8 cellular contexts compared by ENCODE assay signal in genomic region chr17:28553000-28553505, GRCh38. TPM values are rescaled to one million over a fixed set of nuclear protein-coding genes. Genes with fewer than 3 reads are reported as not detected.
DNase-seq lines count a peak whose midpoint lies in the region; ATAC-seq and TF ChIP-seq lines count a peak whose summit lies in the region.

No MANE protein-coding gene starts in this region.

- no peak for ATAC-seq in psoas muscle
- no peak for ATAC-seq in GM18873 (IDR thresholded peaks at IDR 0.05; ENCODE audit: low FRiP score, unreplicated experiment)

- H3K27ac ChIP-seq in H9 (ENCODE audit: insufficient read length, low read depth, low read length) (no peak overlapping the region), SJCRH30 (no peak overlapping the region), fibroblast of lung (ENCODE audit: insufficient read depth, low read length) (no peak overlapping the region), psoas muscle (no peak overlapping the region)

- H3K9me3 ChIP-seq in H9 (ENCODE audit: control insufficient read depth, low read depth, low read length) (no peaks in the 10 kb centered on the region), SJCRH30 (replicated peaks) (no peaks in the 10 kb centered on the region), fibroblast of lung (ENCODE audit: control insufficient read depth, insufficient read depth, low read depth, low read length) (no peaks in the 10 kb centered on the region), psoas muscle (no peaks in the 10 kb centered on the region)

- H4K20me1 ChIP-seq in H9 (ENCODE audit: control insufficient read depth, insufficient read depth, insufficient read length), result no peaks in the 10 kb centered on the region
- H4K20me1 ChIP-seq in fibroblast of lung (ENCODE audit: control insufficient read depth, extremely low read depth, insufficient read depth, low read length), result no peaks in the 10 kb centered on the region

- H2BK15ac ChIP-seq in H9 (ENCODE audit: low read depth, low read length), result no peak overlapping the region

- H3K9ac ChIP-seq in H9 (ENCODE audit: extremely low read depth, insufficient read length, low read length) (no peak overlapping the region), fibroblast of lung (ENCODE audit: insufficient read depth, low read length) (no peak overlapping the region)

- no peak overlapping the region for H4K8ac ChIP-seq in H9 (replicated peaks; ENCODE audit: insufficient read length, low read depth, low read length)

- H3K79me1 ChIP-seq in H9 (ENCODE audit: insufficient read depth, low read depth, low read length, poor library complexity, severe bottlenecking), result no peaks in the 10 kb centered on the region

- H3K4me2 ChIP-seq in H9 (ENCODE audit: insufficient read depth, insufficient read length, low read length) (peak overlapping the region; percentile 51), fibroblast of lung (ENCODE audit: extremely low read depth, insufficient read depth, low read length) (peak overlapping the region; percentile 62)

- DNase-seq in H9, result no peak
- DNase-seq in SJCRH30, result no peak
- no peak for DNase-seq in fibroblast of lung (ENCODE audit: low read depth in 2 of 2)
- DNase-seq in psoas muscle, result no peak
- no peak for DNase-seq in NK-92 (lab: John Stamatoyannopoulos, UW; ENCODE audit: unreplicated experiment)
- no peak for DNase-seq in C1 segment of cervical spinal cord (lab: John Stamatoyannopoulos, UW)
- DNase-seq in HT-29 (ENCODE audit: low spot score), result no peak

- H2AFZ ChIP-seq in H9 (ENCODE audit: low read length), result no peak overlapping the region
- no peak overlapping the region for H2AFZ ChIP-seq in fibroblast of lung (ENCODE audit: low read length)

- H3K27me3 ChIP-seq in H9 (ENCODE audit: insufficient read depth, low read length), result no peaks in the 10 kb centered on the region
- H3K27me3 ChIP-seq in SJCRH30, result no peaks in the 10 kb centered on the region
- H3K27me3 ChIP-seq in fibroblast of lung (ENCODE audit: control insufficient read depth, insufficient read depth, low read length), result no peaks in the 10 kb centered on the region
- no peaks in the 10 kb centered on the region for H3K27me3 ChIP-seq in psoas muscle (ENCODE audit: insufficient read depth in 3 of 3, low read length in 2 of 3)

- no peak overlapping the region for H3K4ac ChIP-seq in H9 (ENCODE audit: low read depth, low read length)

- WGBS in H9 (ENCODE audit: extremely low coverage, insufficient read length, low lambda C conversion rate), result no CpG with 5 or more reads among the region's 5 CpGs
- WGBS in psoas muscle, 3 donors, result 91 to 98% (median 95%) methylated on average over 5 of the region's 5 CpGs

- no peak overlapping the region for H3K18ac ChIP-seq in H9 (ENCODE audit: insufficient read length, low read depth, low read length)

- peaks cover 18 to 38% of the 10 kb centered on the region in 2 experiments for H3K4me1 Mint-ChIP-seq in H9

- H2BK120ac ChIP-seq in H9 (ENCODE audit: low read depth, low read length, poor library complexity, severe bottlenecking), result no peak overlapping the region

- no peaks in the 10 kb centered on the region for H3K9me3 Mint-ChIP-seq in H9

- H2BK12ac ChIP-seq in H9 (ENCODE audit: insufficient read length, low read depth, low read length), result no peak overlapping the region

- H3K14ac ChIP-seq in H9 (ENCODE audit: insufficient read depth, low read length), result no peak overlapping the region

- TF ChIP-seq CTCF in H9 (conservative IDR thresholded peaks at IDR 0.05) (no peak), fibroblast of lung (conservative IDR thresholded peaks at IDR 0.05 in 1 of 2, IDR thresholded peaks at IDR 0.05 in 1 of 2; ENCODE audit: low read depth in 1 of 2, low read length in 2 of 2) (no peak), psoas muscle (IDR thresholded peaks at IDR 0.05) (no peak)

- H3K56ac ChIP-seq in H9 (ENCODE audit: insufficient read length, low read depth, low read length), result no peak overlapping the region

- H3K36me3 ChIP-seq in SJCRH30 (peaks cover 19% of the 10 kb centered on the region), fibroblast of lung (ENCODE audit: control insufficient read depth, insufficient read depth, low read length) (peaks cover 15% of the 10 kb centered on the region), psoas muscle (ENCODE audit: insufficient read depth in 1 of 2, low read depth in 1 of 2) (peaks cover 0 to 50% of the 10 kb centered on the region in 2 donors)

- intact Hi-C loops in psoas muscle (cut with DNase I), result no loop called here

- H2AK5ac ChIP-seq in H9 (ENCODE audit: insufficient read length, low read length), result no peak overlapping the region

- peaks cover 5% of the 10 kb centered on the region for H3K23me2 ChIP-seq in H9 (ENCODE audit: insufficient read length, low read depth, low read length, poor library complexity, severe bottlenecking)

- no peaks in the 10 kb centered on the region; the same call in 1 of the 2 replicates for H3K79me2 ChIP-seq in H9 (ENCODE audit: insufficient read depth, low read length)
- H3K79me2 ChIP-seq in fibroblast of lung (ENCODE audit: control insufficient read depth, insufficient read depth, low read length), result no peaks in the 10 kb centered on the region

- no peak overlapping the region for H4K5ac ChIP-seq in H9 (ENCODE audit: insufficient read length, low read depth, low read length)

- H3K27ac Mint-ChIP-seq in H9, result peak overlapping the region in 2 of 3 experiments; percentile 46 to 76; a peak in 4 of 7 replicates

- H3K4me1 ChIP-seq in H9 (ENCODE audit: insufficient read depth, low read length) (no peaks in the 10 kb centered on the region), SJCRH30 (no peaks in the 10 kb centered on the region), fibroblast of lung (ENCODE audit: control insufficient read depth, extremely low read depth, insufficient read depth, low read length) (peaks cover 3% of the 10 kb centered on the region), psoas muscle (peaks cover 5% of the 10 kb centered on the region)

- H3K4me3 Mint-ChIP-seq in H9, result peak overlapping the region; percentile 86 to 94

- no peak overlapping the region for H3T11ph ChIP-seq in H9 (ENCODE audit: low read length)

- H3K4me3 ChIP-seq in SJCRH30, result peak overlapping the region; percentile 97
- H3K4me3 ChIP-seq in fibroblast of lung (replicated peaks in 1 of 4; ENCODE audit: control extremely low read depth in 1 of 4, insufficient read depth in 1 of 4, low read depth in 3 of 4, low read length in 4 of 4), result peak overlapping the region in 2 of 4 experiments; percentile 53 to 81
- H3K4me3 ChIP-seq in psoas muscle, result peak overlapping the region; percentile 91

- H2BK20ac ChIP-seq in H9 (ENCODE audit: low read depth, low read length, poor library complexity, severe bottlenecking), result no peak overlapping the region

- no peak overlapping the region for H3K23ac ChIP-seq in H9 (ENCODE audit: insufficient read length, low read depth, low read length)

- H3K36me3 Mint-ChIP-seq in H9 (ENCODE audit: insufficient read depth in 1 of 3, low read depth in 3 of 3), result peaks cover 21 to 45% (median 31%) of the 10 kb centered on the region in 3 experiments; a peak in 6 of 7 replicates

- peaks cover 4% of the 10 kb centered on the region for H3K27me3 Mint-ChIP-seq in H9 (ENCODE audit: low read depth)

- H4K91ac ChIP-seq in H9 (ENCODE audit: insufficient read length, low read depth, low read length), result no peak overlapping the region

- H2BK5ac ChIP-seq in H9 (ENCODE audit: insufficient read length, low read length), result no peak overlapping the region

RNA-seq across cellular contexts. Expression of gene UNC119, which starts 0.6 kb away (rescaled TPM):
- 36.9 and 38.3 TPM in 2 replicates for total RNA-seq in H9 (2021)
- 53.7 and 58.7 TPM in 2 replicates for total RNA-seq in SJCRH30 (2014; rRNA removed; shearing (Covaris generic))
- 16.9 and 19.2 TPM in 2 replicates for total RNA-seq in fibroblast of lung
- polyA plus RNA-seq in fibroblast of lung, result 24.6 and 26.4 TPM in 2 replicates
- polyA plus RNA-seq in fibroblast of lung (2012), result 16.2 and 17.3 TPM in 2 replicates
- polyA minus RNA-seq in fibroblast of lung (ENCODE audit: low replicate concordance), result 16.2 and 23.9 TPM in 2 replicates
- total RNA-seq in psoas muscle, result 1 to 10 TPM; 2.0 to 7.8 (median 4.5) TPM
- polyA plus RNA-seq in psoas muscle, result 1 to 10 TPM; 1.9 to 2.6 (median 2.2) TPM
- total RNA-seq in HT-29 (2014; rRNA removed; shearing (Covaris generic)), result 28.9 and 36.7 TPM in 2 replicates

RNA-seq across cellular contexts. Expression of gene PIGS, which starts 18.3 kb away (rescaled TPM):
- total RNA-seq in H9 (2021), result 40.3 and 45.8 TPM in 2 replicates
- 38.0 and 41.8 TPM in 2 replicates for total RNA-seq in SJCRH30 (2014; rRNA removed; shearing (Covaris generic))
- total RNA-seq in fibroblast of lung, result 32.6 and 53.7 TPM in 2 replicates
- polyA plus RNA-seq in fibroblast of lung, result 59.9 and 68.4 TPM in 2 replicates
- polyA plus RNA-seq in fibroblast of lung (2012), result 58.8 and 77.4 TPM in 2 replicates
- 126 and 153 TPM in 2 replicates for polyA minus RNA-seq in fibroblast of lung (ENCODE audit: low replicate concordance)
- total RNA-seq in psoas muscle, result 10 to 100 TPM; 30.5 to 44.9 (median 33.4) TPM
- 10 to 100 TPM; 16.7 to 37.1 (median 26.4) TPM for polyA plus RNA-seq in psoas muscle
- total RNA-seq in HT-29 (2014; rRNA removed; shearing (Covaris generic)), result 62.5 and 65.8 TPM in 2 replicates

RNA-seq across cellular contexts. Expression of gene ALDOC, which starts 23.6 kb away (rescaled TPM):
- total RNA-seq in H9 (2021) (53.2 and 58.0 TPM in 2 replicates), fibroblast of lung (59.3 and 91.3 TPM in 2 replicates), psoas muscle (1 to 10 TPM; 1.3 to 2.9 (median 2.0) TPM)
- 0.18 and 0.47 TPM in 2 replicates for total RNA-seq in SJCRH30 (2014; rRNA removed; shearing (Covaris generic))
- polyA plus RNA-seq in fibroblast of lung (47.3 and 111 TPM in 2 replicates), psoas muscle (1 to 10 TPM; 1.2 to 2.4 (median 1.7) TPM)
- polyA plus RNA-seq in fibroblast of lung (2012), result 30.1 and 73.5 TPM in 2 replicates
- polyA minus RNA-seq in fibroblast of lung (ENCODE audit: low replicate concordance), result 57.6 and 181 TPM in 2 replicates
- 43.5 and 46.9 TPM in 2 replicates for total RNA-seq in HT-29 (2014; rRNA removed; shearing (Covaris generic))

RNA-seq across cellular contexts. Expression of gene SPAG5, which starts 45.8 kb away (rescaled TPM):
- total RNA-seq in H9 (2021) (114 and 122 TPM in 2 replicates), fibroblast of lung (1.5 and 13.7 TPM in 2 replicates), psoas muscle (1 to 10 TPM in 3 of 4 donors, under 1 TPM in 1; 0.71 to 1.5 (median 1.3) TPM)
- 131 and 147 TPM in 2 replicates for total RNA-seq in SJCRH30 (2014; rRNA removed; shearing (Covaris generic))
- polyA plus RNA-seq in fibroblast of lung (12.0 and 48.8 TPM in 2 replicates), psoas muscle (1 to 10 TPM in 1 of 3 donors, under 1 TPM in 2; 0.15 to 2.4 (median 0.40) TPM)
- 7.1 and 35.4 TPM in 2 replicates for polyA plus RNA-seq in fibroblast of lung (2012)
- polyA minus RNA-seq in fibroblast of lung (ENCODE audit: low replicate concordance), result 21.9 and 102 TPM in 2 replicates
- total RNA-seq in HT-29 (2014; rRNA removed; shearing (Covaris generic)), result 62.5 and 71.2 TPM in 2 replicates

RNA-seq across cellular contexts. Expression of gene FOXN1, which starts 46.9 kb away (rescaled TPM):
- total RNA-seq in H9 (2021) (not detected in 2 replicates), fibroblast of lung (not detected in 2 replicates), psoas muscle (not detected)
- total RNA-seq in SJCRH30 (2014; rRNA removed; shearing (Covaris generic)), result not detected in 2 replicates
- polyA plus RNA-seq in fibroblast of lung (not detected in 2 replicates), psoas muscle (not detected)
- polyA plus RNA-seq in fibroblast of lung (2012), result not detected in 2 replicates
- not detected in 2 replicates for polyA minus RNA-seq in fibroblast of lung (ENCODE audit: low replicate concordance)
- total RNA-seq in HT-29 (2014; rRNA removed; shearing (Covaris generic)), result not detected in 2 replicates

Comparison
In these comparisons a context has a peak if more than half of its experiments do, and no peak if none do; other contexts are left out.
1. RNA of gene ALDOC, which starts 23.6 kb away (total RNA-seq): 59.3 to 91.3 TPM in fibroblast of lung, 53.2 to 58.0 TPM in H9 and 43.5 to 46.9 TPM in HT-29; 1.3 to 2.9 TPM in psoas muscle and 0.18 to 0.47 TPM in SJCRH30; every median in the first group is over 10 times any median in the second.